23 cellular contexts compared by ENCODE assay signal in the genomic region with DNA sequence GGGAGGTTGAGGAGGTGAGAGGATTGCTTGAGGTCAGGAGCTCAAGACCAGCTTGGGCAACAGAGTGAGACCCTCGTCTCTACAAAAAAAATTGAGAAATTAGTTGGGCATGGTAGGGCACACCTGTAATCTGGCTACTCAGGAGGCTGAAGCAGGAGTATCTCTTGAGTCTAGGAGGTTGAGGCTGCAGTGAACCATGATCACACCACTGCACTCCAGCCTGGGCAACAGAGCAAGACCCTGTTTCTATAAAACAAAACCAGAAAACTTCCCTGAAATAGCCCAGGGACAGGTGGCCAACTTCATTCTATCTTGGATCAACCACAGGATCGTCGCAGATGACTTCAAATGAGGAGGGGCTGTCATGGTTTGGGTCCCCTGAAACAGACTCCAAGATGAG.
"Had no signal": no experiment of that assay in that cellular context is flagged by ENCODE, and none has a peak within 500 bp of the region (broad histone marks: within the 10 kb centered on the region; RNA-seq: fewer than 3 reads in every experiment).

No MANE protein-coding gene starts in this region.

- H3K4me2 ChIP-seq: KMS-11, SK-N-SH had no signal

- H3K9ac ChIP-seq: KMS-11, SK-N-SH had no signal

- FAIRE-seq: HepG2 had no signal

- H3K27ac ChIP-seq: KMS-11, RWPE1 had no signal

- DNase-seq: IMR-90, Kasumi-1, MM.1S, NCI-H1092 treated with DMSO at 0.1 percent for 48 hours, NCI-H1436, NCI-H187, NCI-H2029, NCI-H2081 treated with DMSO at 0.1 percent for 48 hours, NCI-H2171, NCI-H226, NCI-H446, NCI-H510A, NCI-H524 treated with DMSO at 0.1 percent for 48 hours, NCI-H69, NCI-H774, PC-3, SHP77, SK-N-SH, T-helper 1 cell had no signal

- H3K9me3 ChIP-seq: SK-N-SH had no signal

- ATAC-seq: HepG2, Panc1, PC-3 had no signal
